ENCODE assay signal across 13 cellular contexts in the genomic region with DNA sequence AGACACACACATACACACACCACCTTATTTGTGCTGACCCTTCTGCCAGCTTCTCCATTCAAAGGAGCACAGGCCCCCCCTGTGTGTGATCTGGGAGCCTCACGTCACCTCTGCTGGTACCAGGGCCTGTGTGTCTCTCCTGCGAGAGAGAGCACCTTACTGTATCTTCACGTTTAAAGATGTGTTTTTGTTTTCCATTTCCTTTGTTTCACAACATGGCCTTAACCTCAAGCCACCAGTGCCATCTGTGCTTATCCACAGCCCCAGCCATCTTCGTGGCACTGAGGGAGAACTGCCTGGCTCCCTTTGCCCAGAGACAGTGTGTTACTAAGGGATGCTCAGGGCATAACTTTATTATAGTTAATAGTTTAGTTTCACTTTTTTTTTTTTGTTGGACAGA. TPM values are rescaled to one million over a fixed set of nuclear protein-coding genes. Genes with fewer than 3 reads are reported as not detected.
DNase-seq lines count a peak whose midpoint lies in the region; ATAC-seq and TF ChIP-seq lines count a peak whose summit lies in the region.
"Had no signal": no experiment of that assay in that cellular context is flagged by ENCODE, and none has a peak within 500 bp of the region (broad histone marks: within the 10 kb centered on the region; RNA-seq: fewer than 3 reads in every experiment).

No MANE protein-coding gene starts in this region.

- peaks cover 23% of the 10 kb centered on the region for H3K4me1 Mint-ChIP-seq in CD8-positive, alpha-beta T cell (ENCODE audit: low read depth)
- H3K4me1 Mint-ChIP-seq in neural progenitor cell, result no peaks in the 10 kb centered on the region

- POLR2A ChIA-PET in CD8-positive, alpha-beta T cell (lab: Charles Lee), result interaction anchor here (1.2 kb wide), 1 partner anchor 12 kb away, joined by 3 read pairs; no protein-coding TSS in a partner anchor

- TF ChIP-seq POLR2A in sigmoid colon (IDR thresholded peaks at IDR 0.05), result no peak

- H3K4me3 Mint-ChIP-seq in CD8-positive, alpha-beta T cell, result no peak overlapping the region
- no peak overlapping the region for H3K4me3 Mint-ChIP-seq in neural progenitor cell
- H3K4me3 Mint-ChIP-seq: CD4-positive, CD25-positive, alpha-beta regulatory T cell; memory B cell had no signal

- peaks cover 11% of the 10 kb centered on the region for H3K4me1 ChIP-seq in CD8-positive, alpha-beta T cell (ENCODE audit: insufficient read depth, low read length)
- H3K4me1 ChIP-seq in sigmoid colon, result peaks cover 0 to 77% (median 49%) of the 10 kb centered on the region in 4 donors
- no peaks in the 10 kb centered on the region for H3K4me1 ChIP-seq in neural progenitor cell

- peak overlapping the region; percentile 22 for H3K27ac Mint-ChIP-seq in CD8-positive, alpha-beta T cell
- no peak overlapping the region for H3K27ac Mint-ChIP-seq in neural progenitor cell
- H3K27ac Mint-ChIP-seq: memory B cell had no signal

- H3K4me3 ChIP-seq in CD8-positive, alpha-beta T cell (ENCODE audit: low read depth, low read length), result no peak overlapping the region
- no peak overlapping the region for H3K4me3 ChIP-seq in Jurkat, Clone E6-1 (ENCODE audit: low read length)
- H3K4me3 ChIP-seq in dorsolateral prefrontal cortex, result no peak overlapping the region
- no peak overlapping the region for H3K4me3 ChIP-seq in sigmoid colon
- no peak overlapping the region for H3K4me3 ChIP-seq in brain microvascular endothelial cell (ENCODE audit: low read depth, low read length)
- H3K4me3 ChIP-seq in neural progenitor cell, result no peak overlapping the region

- WGBS in sigmoid colon, 2 donors, result 70 to 81% methylated on average over 4 of the region's 4 CpGs

- CTCF ChIA-PET in CD8-positive, alpha-beta T cell (lab: Charles Lee), result interaction anchor here (1.2 to 2.0 kb wide), 2 partner anchors 11 to 31 kb away, joined by 3 to 6 read pairs; no protein-coding TSS in a partner anchor

- H3K9ac ChIP-seq in neural progenitor cell, result no peak overlapping the region

- TF ChIP-seq EP300 in sigmoid colon (IDR thresholded peaks at IDR 0.05), result no peak

- in situ Hi-C loops in brain microvascular endothelial cell (cut with HindIII; ENCODE audit: low pct_ligation_motif_present, low sequenced_read_pairs), result no loop called here

- TF ChIP-seq CTCF in CD8-positive, alpha-beta T cell (IDR thresholded peaks at IDR 0.05), result no peak
- no peak for TF ChIP-seq CTCF in dorsolateral prefrontal cortex (IDR thresholded peaks at IDR 0.05 in 54 of 56, conservative IDR thresholded peaks at IDR 0.05 in 2 of 56; ENCODE audit: low read depth in 1 of 56, partially characterized antibody in 56 of 56)
- TF ChIP-seq CTCF in sigmoid colon (IDR thresholded peaks at IDR 0.05), result no peak
- TF ChIP-seq CTCF in brain microvascular endothelial cell (IDR thresholded peaks at IDR 0.05; ENCODE audit: low read depth, low read length, missing control alignments), result no peak
- TF ChIP-seq CTCF in neural progenitor cell (IDR thresholded peaks at IDR 0.05), result no peak

- no peaks in the 10 kb centered on the region for H3K9me3 Mint-ChIP-seq in CD8-positive, alpha-beta T cell
- no peaks in the 10 kb centered on the region for H3K9me3 Mint-ChIP-seq in neural progenitor cell
- H3K9me3 Mint-ChIP-seq: CD4-positive, CD25-positive, alpha-beta regulatory T cell; memory B cell had no signal

- no peaks in the 10 kb centered on the region for H3K9me3 ChIP-seq in CD8-positive, alpha-beta T cell (ENCODE audit: low read length)
- H3K9me3 ChIP-seq in sigmoid colon, result no peaks in the 10 kb centered on the region
- H3K9me3 ChIP-seq in neural progenitor cell (ENCODE audit: low read depth), result no peaks in the 10 kb centered on the region

- H3K27me3 Mint-ChIP-seq in CD8-positive, alpha-beta T cell (ENCODE audit: low read depth), result no peaks in the 10 kb centered on the region
- H3K27me3 Mint-ChIP-seq in neural progenitor cell (ENCODE audit: insufficient read depth, low read depth), result peaks cover 3% of the 10 kb centered on the region
- H3K27me3 Mint-ChIP-seq: CD4-positive, CD25-positive, alpha-beta regulatory T cell; memory B cell had no signal

- no peak overlapping the region for H3K27ac ChIP-seq in CD8-positive, alpha-beta T cell (ENCODE audit: low read depth, low read length)
- H3K27ac ChIP-seq in dorsolateral prefrontal cortex, result peak overlapping the region in 50 of 59 donors; percentile 8 to 95 (median 86)
- H3K27ac ChIP-seq in sigmoid colon, result peak overlapping the region in 3 of 4 donors; percentile 2 to 72 (median 67)
- no peak overlapping the region for H3K27ac ChIP-seq in brain microvascular endothelial cell
- no peak overlapping the region for H3K27ac ChIP-seq in neural progenitor cell
- H3K27ac ChIP-seq: RWPE1 had no signal

- H3K4me2 ChIP-seq in neural progenitor cell, result no peak overlapping the region

- no peaks in the 10 kb centered on the region for H4K20me1 ChIP-seq in neural progenitor cell (ENCODE audit: low read depth)

- H3K79me2 ChIP-seq in neural progenitor cell (ENCODE audit: low read depth), result no peaks in the 10 kb centered on the region

- no peaks in the 10 kb centered on the region for H3K27me3 ChIP-seq in CD8-positive, alpha-beta T cell (ENCODE audit: insufficient read depth, low read length)
- H3K27me3 ChIP-seq in dorsolateral prefrontal cortex (no peaks in the 10 kb centered on the region), sigmoid colon (no peaks in the 10 kb centered on the region), brain microvascular endothelial cell (replicated peaks) (no peaks in the 10 kb centered on the region), neural progenitor cell (no peaks in the 10 kb centered on the region)

- no peaks in the 10 kb centered on the region for H3F3A ChIP-seq in neural progenitor cell (ENCODE audit: low read depth)

- no peak overlapping the region for H2AFZ ChIP-seq in neural progenitor cell (replicated peaks)

- intact Hi-C loops in CD8-positive, alpha-beta T cell (cut with DNase I, micrococcal nuclease), result no loop called here
- intact Hi-C loops in dorsolateral prefrontal cortex (cut with DNase I), result no loop called here
- intact Hi-C loops in sigmoid colon (cut with DNase I), result no loop called here

- H3K36me3 Mint-ChIP-seq in CD8-positive, alpha-beta T cell, result peaks cover 55% of the 10 kb centered on the region
- H3K36me3 Mint-ChIP-seq in neural progenitor cell, result peaks cover 6% of the 10 kb centered on the region

- no peaks in the 10 kb centered on the region for H3K36me3 ChIP-seq in CD8-positive, alpha-beta T cell (ENCODE audit: insufficient read depth, low read length)
- H3K36me3 ChIP-seq in sigmoid colon (peaks cover 0 to 42% (median 0%) of the 10 kb centered on the region in 4 donors), brain microvascular endothelial cell (replicated peaks) (no peaks in the 10 kb centered on the region), neural progenitor cell (no peaks in the 10 kb centered on the region)

- no peak for ATAC-seq in CD8-positive, alpha-beta T cell
- no peak for ATAC-seq in HG03039 (IDR thresholded peaks at IDR 0.05; ENCODE audit: unreplicated experiment)

- no peak for DNase-seq in CD8-positive, alpha-beta T cell
- DNase-seq in Jurkat, Clone E6-1 (ENCODE audit: low read depth, low spot score), result peak; percentile 22
- DNase-seq in dorsolateral prefrontal cortex (no peak), sigmoid colon (no peak), brain microvascular endothelial cell (no peak), neural progenitor cell (ENCODE audit: low spot score) (no peak)
- DNase-seq: CD4-positive, CD25-positive, alpha-beta regulatory T cell; NCI-H2081; occipital lobe; stimulated activated CD4-positive, alpha-beta T cell treated with anti-CD3 and anti-CD28 coated beads, Interleukin-12 subunit alpha, Interleukin-12 subunit beta, amount 100 ng/mL, for 4 hours had no signal

RNA-seq across cellular contexts. Expression of gene ABHD2, which starts 52.3 kb away (rescaled TPM):
- total RNA-seq in CD8-positive, alpha-beta T cell, result 10 to 100 TPM; 22.2 to 25.7 TPM
- polyA plus RNA-seq in Jurkat, Clone E6-1 (2012; ENCODE audit: insufficient read depth, insufficient read length), result 24.4 TPM
- total RNA-seq in dorsolateral prefrontal cortex (100 to 1,000 TPM in 119 of 120 experiments, 10 to 100 TPM in 1; 89.8 to 236 (median 169) TPM), sigmoid colon (10 to 100 TPM; 32.9 to 81.5 (median 49.0) TPM), neural progenitor cell (ENCODE audit: low replicate concordance) (10.9 and 18.1 TPM in 2 replicates)
- polyA plus RNA-seq in sigmoid colon, result 10 to 100 TPM in 1 of 3 donors, 1 to 10 TPM in 2; 1.8 to 27.7 (median 4.2) TPM

Comparison
In these comparisons a context has a peak if more than half of its experiments do, and no peak if none do; other contexts are left out.
1. H3K27ac ChIP-seq: peak in dorsolateral prefrontal cortex (50 of 59) and sigmoid colon (3 of 4); none in CD8-positive, alpha-beta T cell (single experiment), brain microvascular endothelial cell (single experiment) and neural progenitor cell (single experiment).